Comparison of ENCODE assay signal across 8 cellular contexts in genomic region chr14:75278422-75279152, GRCh38. TPM values are rescaled to one million over a fixed set of nuclear protein-coding genes. Genes with fewer than 3 reads are reported as not detected.
DNase-seq lines count a peak whose midpoint lies in the region; TF ChIP-seq lines count a peak whose summit lies in the region.

FOS (plus strand) TSS chr14:75278828; CDS start chr14:75278983, 155 bp downstream.

- DNase-seq in CMK (ENCODE audit: low read depth), result peak; percentile 46
- DNase-seq in GM20000 (ENCODE audit: low spot score), result peak; percentile 99
- peak; percentile 90 for DNase-seq in HT-29 (ENCODE audit: low spot score)
- peak; percentile 80 for DNase-seq in NK-92 (lab: John Stamatoyannopoulos, UW; ENCODE audit: unreplicated experiment)
- peak; percentile 85 to 87 for DNase-seq in activated CD8-positive, alpha-beta memory T cell treated with anti-CD3 and anti-CD28 coated beads for 1 hour (ENCODE audit: extremely low read depth in 1 of 2, low read depth in 1 of 2)
- DNase-seq in effector CD8-positive, alpha-beta T cell (lab: John Stamatoyannopoulos, UW), result peak; percentile 92
- DNase-seq in lung microvascular endothelial cell (ENCODE audit: low read depth in 2 of 2), result peak; percentile 96 to 98
- DNase-seq in stimulated activated CD4-positive, alpha-beta T cell treated with anti-CD3 and anti-CD28 coated beads, TNF-alpha, amount 100 ng/mL, for 4 hours (ENCODE audit: low read depth in 3 of 3), result peak; percentile 77 to 86 (median 79)

- TF ChIP-seq CTCF in GM20000 (IDR thresholded peaks at IDR 0.05; ENCODE audit: extremely low read depth, missing control alignments), result no peak

RNA-seq across cellular contexts. Expression of gene FOS, which starts in this region (rescaled TPM):
- 616 and 667 TPM in 2 replicates for total RNA-seq in HT-29 (2014; rRNA removed; shearing (Covaris generic))
- total RNA-seq in lung microvascular endothelial cell, result 7.8 and 278 TPM in 2 replicates

Comparison
In these comparisons a context has a peak if more than half of its experiments do, and no peak if none do; other contexts are left out.
1. Peak in every context shown above with its lines: DNase-seq.
2. DNase-seq: peak in every context shown above with its lines; median percentile 99 in GM20000; 97 in lung microvascular endothelial cell; 92 in effector CD8-positive, alpha-beta T cell; 90 in HT-29; 86 in activated CD8-positive, alpha-beta memory T cell treated with anti-CD3 and anti-CD28 coated beads for 1 hour; 80 in NK-92; 79 in stimulated activated CD4-positive, alpha-beta T cell treated with anti-CD3 and anti-CD28 coated beads, TNF-alpha, amount 100 ng/mL, for 4 hours; 46 in CMK.